10 cellular contexts compared by ENCODE assay signal in the genomic region with DNA sequence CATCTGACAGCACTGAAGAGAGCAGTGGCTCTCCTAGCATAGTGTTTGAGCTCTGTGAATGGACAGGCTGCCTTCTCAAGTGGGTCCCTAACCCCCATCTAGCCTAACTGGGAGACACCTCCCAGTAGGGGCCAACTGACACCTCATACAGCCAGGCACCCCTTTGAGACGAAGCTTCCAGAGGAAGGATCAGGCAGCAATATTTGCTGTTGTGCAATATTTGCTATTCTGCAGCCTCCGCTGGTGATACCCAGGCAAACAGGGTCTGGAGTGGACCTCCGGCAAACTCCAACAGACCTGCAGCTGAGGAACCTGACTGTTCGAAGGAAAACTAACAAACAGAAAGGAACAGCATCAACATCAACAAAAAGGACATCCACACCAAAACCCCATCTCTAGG. TPM values are rescaled to one million over a fixed set of nuclear protein-coding genes. Genes with fewer than 3 reads are reported as not detected.
"Had no signal": no experiment of that assay in that cellular context is flagged by ENCODE, and none has a peak within 500 bp of the region (broad histone marks: within the 10 kb centered on the region; RNA-seq: fewer than 3 reads in every experiment).

No MANE protein-coding gene starts in this region.

RNA-seq across cellular contexts. Expression of a gene that starts 44.0 kb away (rescaled TPM):
- total RNA-seq: OCI-LY7, PC-3, PC-9, Right ventricle myocardium inferior, Right ventricle myocardium superior, RPMI7951, SJCRH30, SJSA1, SK-MEL-5 had no signal
- polyA plus RNA-seq: SK-N-SH had no signal

RNA-seq across cellular contexts. Expression of a gene that starts 59.8 kb away (rescaled TPM):
- total RNA-seq: PC-9, RPMI7951, SJSA1, SK-MEL-5 had no signal
- polyA plus RNA-seq: SK-N-SH had no signal
